Comparison of ENCODE assay signal across 24 cellular contexts in the genomic region with DNA sequence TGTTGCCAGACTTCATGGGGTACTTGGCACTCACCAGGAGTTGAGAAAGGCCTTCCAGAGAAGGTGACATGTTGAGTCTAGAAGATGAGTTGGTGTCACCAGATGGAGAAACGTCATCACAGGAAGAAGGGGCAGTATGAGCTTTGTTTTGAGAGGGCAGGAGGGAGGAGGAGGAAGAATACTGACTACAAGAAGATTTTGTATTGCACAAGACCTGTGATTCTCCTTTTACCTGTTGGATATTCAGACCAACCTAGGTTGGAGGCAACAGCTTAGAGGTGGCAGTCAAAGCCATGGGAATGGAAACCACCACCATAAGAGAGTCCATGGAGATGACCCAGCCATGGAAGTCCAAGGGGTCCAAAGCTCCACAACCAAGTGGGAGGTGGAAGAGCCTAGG.
DNase-seq lines count a peak whose midpoint lies in the region; ATAC-seq and TF ChIP-seq lines count a peak whose summit lies in the region.
"Had no signal": no experiment of that assay in that cellular context is flagged by ENCODE, and none has a peak within 500 bp of the region (broad histone marks: within the 10 kb centered on the region; RNA-seq: fewer than 3 reads in every experiment).

No MANE protein-coding gene starts in this region.

- no peak for TF ChIP-seq RAD21 in IMR-90 (IDR thresholded peaks at IDR 0.05; ENCODE audit: low read length)

- no peak overlapping the region for H2BK120ac ChIP-seq in IMR-90 (ENCODE audit: low read depth, low read length)

- peak; percentile 35 for ATAC-seq in activated CD8-positive, alpha-beta T cell treated with anti-CD3 and anti-CD28 coated beads for 36 hours
- no peak for ATAC-seq in activated CD8-positive, alpha-beta T cell treated with anti-CD3 and anti-CD28 coated beads, Interleukin-2, amount 10 ng/mL, durations not matched to agents 7 days and 5 days
- ATAC-seq in IMR-90 (ENCODE audit: low read depth) = no peak
- ATAC-seq in activated T-cell treated with anti-CD3 and anti-CD28 coated beads, Interleukin-2, amount 50 U/mL, for 4 hours = no peak
- ATAC-seq in HG02840 (IDR thresholded peaks at IDR 0.05; ENCODE audit: low FRiP score, unreplicated experiment) = no peak
- ATAC-seq: CD8-positive, alpha-beta T cell; GM12878; GM23338; HCT116 had no signal

- in situ Hi-C loops in IMR-90 (cut with MboI; ENCODE audit: low sequenced_read_pairs) (no loop called here), brain microvascular endothelial cell (cut with HindIII; ENCODE audit: low pct_ligation_motif_present, low sequenced_read_pairs) (no loop called here)

- no peak overlapping the region for H3K56ac ChIP-seq in IMR-90 (ENCODE audit: extremely low read depth, insufficient read depth, low read length)

- no peak overlapping the region for H2BK20ac ChIP-seq in IMR-90 (ENCODE audit: low read depth, low read length)

- H3K9me1 ChIP-seq in IMR-90 (ENCODE audit: insufficient read depth, low read length) = peaks cover 2% of the 10 kb centered on the region; the same call in 1 of the 2 replicates

- no peak overlapping the region for H2BK15ac ChIP-seq in IMR-90 (ENCODE audit: low read depth, low read length)

- no peak overlapping the region for H3K18ac ChIP-seq in IMR-90 (ENCODE audit: low read depth, low read length)

- H3K14ac ChIP-seq in IMR-90 (replicated peaks; ENCODE audit: low read depth, low read length) = no peak overlapping the region

- H4K5ac ChIP-seq in IMR-90 (ENCODE audit: low read depth, low read length) = no peak overlapping the region

- H3K9ac ChIP-seq in IMR-90 (ENCODE audit: low read depth, low read length) (no peak overlapping the region), parathyroid adenoma (no peak overlapping the region)
- H3K9ac ChIP-seq: BLaER1 had no signal

- H2AK9ac ChIP-seq in IMR-90 (replicated peaks; ENCODE audit: low read depth, low read length, poor library complexity) = no peak overlapping the region

- BruUV-seq in IMR-90 (replicated peaks; lab: Mats Ljungman, UMichigan) = no TSS peak

- no peaks in the 10 kb centered on the region for H3K27me3 Mint-ChIP-seq in activated CD8-positive, alpha-beta T cell treated with anti-CD3 and anti-CD28 coated beads for 36 hours
- H3K27me3 Mint-ChIP-seq in activated CD8-positive, alpha-beta T cell treated with anti-CD3 and anti-CD28 coated beads, Interleukin-2, amount 10 ng/mL, durations not matched to agents 7 days and 5 days (ENCODE audit: low read depth) = peaks cover 2% of the 10 kb centered on the region
- no peaks in the 10 kb centered on the region for H3K27me3 Mint-ChIP-seq in activated T-cell treated with anti-CD3 and anti-CD28 coated beads, Interleukin-2, amount 50 U/mL, for 4 hours (ENCODE audit: low read depth)
- H3K27me3 Mint-ChIP-seq: CD4-positive, CD25-positive, alpha-beta regulatory T cell had no signal

- H3K27me3 ChIP-seq in IMR-90 (ENCODE audit: control insufficient read depth, insufficient read depth, low read length) = no peaks in the 10 kb centered on the region
- H3K27me3 ChIP-seq in brain microvascular endothelial cell (replicated peaks) = no peaks in the 10 kb centered on the region
- no peaks in the 10 kb centered on the region for H3K27me3 ChIP-seq in parathyroid adenoma (ENCODE audit: control insufficient read depth, insufficient read depth, low read length)
- H3K27me3 ChIP-seq: BLaER1 had no signal

- no peak overlapping the region for H4K8ac ChIP-seq in IMR-90 (ENCODE audit: low read depth in 2 of 2, low read length in 2 of 2)

- DNase-seq in activated CD8-positive, alpha-beta T cell treated with anti-CD3 and anti-CD28 coated beads for 36 hours = no peak
- DNase-seq in activated CD8-positive, alpha-beta T cell treated with anti-CD3 and anti-CD28 coated beads, Interleukin-2, amount 10 ng/mL, durations not matched to agents 7 days and 5 days = no peak
- DNase-seq in IMR-90 (no peak), brain microvascular endothelial cell (no peak), inferior parietal cortex (ENCODE audit: extremely low spot score) (no peak)
- DNase-seq in activated T-cell treated with anti-CD3 and anti-CD28 coated beads, Interleukin-2, amount 50 U/mL, for 4 hours = no peak
- DNase-seq: Caco-2; CD4-positive, CD25-positive, alpha-beta regulatory T cell; CD8-positive, alpha-beta T cell; DMS153; DMS79; EL; GDM1; H9; HFFc6 had no signal

- H3K9me3 ChIP-seq in IMR-90 (ENCODE audit: control insufficient read depth, insufficient read depth, low read length) = no peaks in the 10 kb centered on the region
- H3K9me3 ChIP-seq in parathyroid adenoma (ENCODE audit: control insufficient read depth, low read length) = no peaks in the 10 kb centered on the region
- H3K9me3 ChIP-seq: BLaER1, Caco-2 had no signal

- no peak overlapping the region for H2AK5ac ChIP-seq in IMR-90 (ENCODE audit: low read depth, low read length)

- peaks cover 23 to 36% of the 10 kb centered on the region in 2 experiments for H3K79me1 ChIP-seq in IMR-90 (ENCODE audit: low read depth in 1 of 2, low read length in 2 of 2)

- H3K4me1 Mint-ChIP-seq in activated CD8-positive, alpha-beta T cell treated with anti-CD3 and anti-CD28 coated beads for 36 hours (ENCODE audit: low read depth) = peaks cover 20% of the 10 kb centered on the region
- H3K4me1 Mint-ChIP-seq in activated CD8-positive, alpha-beta T cell treated with anti-CD3 and anti-CD28 coated beads, Interleukin-2, amount 10 ng/mL, durations not matched to agents 7 days and 5 days (ENCODE audit: low read depth) = peaks cover 5% of the 10 kb centered on the region
- H3K4me1 Mint-ChIP-seq in activated T-cell treated with anti-CD3 and anti-CD28 coated beads, Interleukin-2, amount 50 U/mL, for 4 hours (ENCODE audit: low read depth) = peaks cover 3% of the 10 kb centered on the region
- H3K4me1 Mint-ChIP-seq: B cell had no signal

- H3K4me1 ChIP-seq in IMR-90 (ENCODE audit: control insufficient read depth, insufficient read depth, low read length) (peaks cover 2% of the 10 kb centered on the region), parathyroid adenoma (peaks cover 30% of the 10 kb centered on the region)
- H3K4me1 ChIP-seq: BLaER1, Caco-2 had no signal

- H3K36me3 ChIP-seq in IMR-90 (ENCODE audit: control insufficient read depth, insufficient read depth, low read length) (no peaks in the 10 kb centered on the region; the same call in 1 of the 2 replicates), brain microvascular endothelial cell (replicated peaks) (no peaks in the 10 kb centered on the region), parathyroid adenoma (ENCODE audit: control insufficient read depth, insufficient read depth, low read length) (no peaks in the 10 kb centered on the region)
- H3K36me3 ChIP-seq: BLaER1 had no signal

- H3K36me3 Mint-ChIP-seq in activated CD8-positive, alpha-beta T cell treated with anti-CD3 and anti-CD28 coated beads for 36 hours (ENCODE audit: low read depth) = no peaks in the 10 kb centered on the region
- H3K36me3 Mint-ChIP-seq in activated CD8-positive, alpha-beta T cell treated with anti-CD3 and anti-CD28 coated beads, Interleukin-2, amount 10 ng/mL, durations not matched to agents 7 days and 5 days (ENCODE audit: low read depth) = no peaks in the 10 kb centered on the region
- no peaks in the 10 kb centered on the region for H3K36me3 Mint-ChIP-seq in activated T-cell treated with anti-CD3 and anti-CD28 coated beads, Interleukin-2, amount 50 U/mL, for 4 hours (ENCODE audit: insufficient read depth)
- H3K36me3 Mint-ChIP-seq: CD4-positive, CD25-positive, alpha-beta regulatory T cell; CD8-positive, alpha-beta T cell had no signal

- H2BK5ac ChIP-seq in IMR-90 (ENCODE audit: low read depth, low read length, poor library complexity, severe bottlenecking) = no peak overlapping the region

- WGBS in IMR-90 (ENCODE audit: extremely low coverage in 2 of 2, insufficient read length in 1 of 2), 2 experiments = no CpG with 5 or more reads among the region's 1 CpG

- H3K4me2 ChIP-seq in IMR-90 (ENCODE audit: low read depth, low read length) (no peak overlapping the region), parathyroid adenoma (ENCODE audit: low read length) (no peak overlapping the region)
- H3K4me2 ChIP-seq: BLaER1 had no signal

- intact Hi-C loops in activated CD8-positive, alpha-beta T cell treated with anti-CD3 and anti-CD28 coated beads for 36 hours (cut with micrococcal nuclease) = no loop called here
- intact Hi-C loops in IMR-90 (cut with micrococcal nuclease) = no loop called here

- no peak for TF ChIP-seq POLR2A in IMR-90 (IDR thresholded peaks at IDR 0.05; ENCODE audit: low read depth, low read length)

- TF ChIP-seq CTCF in activated CD8-positive, alpha-beta T cell treated with anti-CD3 and anti-CD28 coated beads for 36 hours (IDR thresholded peaks at IDR 0.05) = no peak
- no peak for TF ChIP-seq CTCF in IMR-90 (conservative IDR thresholded peaks at IDR 0.05; ENCODE audit: low read depth, low read length)
- no peak for TF ChIP-seq CTCF in brain microvascular endothelial cell (IDR thresholded peaks at IDR 0.05; ENCODE audit: low read depth, low read length, missing control alignments)
- TF ChIP-seq CTCF in parathyroid adenoma (IDR thresholded peaks at IDR 0.05) = no peak

- H3K4me3 ChIP-seq in IMR-90 (ENCODE audit: insufficient read depth, low read depth, low read length) (no peak overlapping the region), brain microvascular endothelial cell (ENCODE audit: low read depth, low read length) (no peak overlapping the region), parathyroid adenoma (ENCODE audit: low read depth, low read length) (no peak overlapping the region)
- H3K4me3 ChIP-seq: BLaER1, GM12878, GM23338 had no signal

- CTCF ChIA-PET in activated CD8-positive, alpha-beta T cell treated with anti-CD3 and anti-CD28 coated beads for 36 hours (lab: Charles Lee) = interaction anchor here (2.9 kb wide), 1 partner anchor 14 kb away, joined by 10 read pairs; no protein-coding TSS in a partner anchor
- CTCF ChIA-PET in activated CD8-positive, alpha-beta T cell treated with anti-CD3 and anti-CD28 coated beads, Interleukin-2, amount 10 ng/mL, durations not matched to agents 7 days and 5 days (lab: Charles Lee) = interaction anchor here (1.5 to 2.0 kb wide), 3 partner anchors 11 to 49 kb away, joined by 3 to 6 read pairs (median 4); no protein-coding TSS in a partner anchor
- CTCF ChIA-PET in IMR-90 (lab: Yijun Ruan, JAX) = interaction anchor here (0.7 to 1.1 kb wide), 3 partner anchors 14 to 230 kb away, joined by 3 read pairs; no protein-coding TSS in a partner anchor

- POLR2A ChIA-PET in activated CD8-positive, alpha-beta T cell treated with anti-CD3 and anti-CD28 coated beads for 36 hours (lab: Charles Lee) = no interaction called here
- POLR2A ChIA-PET in activated CD8-positive, alpha-beta T cell treated with anti-CD3 and anti-CD28 coated beads, Interleukin-2, amount 10 ng/mL, durations not matched to agents 7 days and 5 days (lab: Charles Lee) = interaction anchor here (0.7 to 1.4 kb wide), 3 partner anchors 13 to 313 kb away, joined by 3 read pairs; no protein-coding TSS in a partner anchor
- POLR2A ChIA-PET in IMR-90 (lab: Charles Lee; ENCODE audit: unreplicated experiment) = no interaction called here

- no peak overlapping the region for H3K23ac ChIP-seq in IMR-90 (ENCODE audit: low read depth, low read length)

- peaks cover 54% of the 10 kb centered on the region for H3K79me2 ChIP-seq in parathyroid adenoma

- H4K91ac ChIP-seq in IMR-90 (ENCODE audit: insufficient read depth, low read depth, low read length) = no peak overlapping the region

- H2AFZ ChIP-seq in IMR-90 (replicated peaks; ENCODE audit: low read length, poor library complexity) = no peak overlapping the region
- no peak overlapping the region for H2AFZ ChIP-seq in parathyroid adenoma
- H2AFZ ChIP-seq: GM23338 had no signal

- H3K4me3 Mint-ChIP-seq in activated CD8-positive, alpha-beta T cell treated with anti-CD3 and anti-CD28 coated beads for 36 hours = no peak overlapping the region
- H3K4me3 Mint-ChIP-seq in activated CD8-positive, alpha-beta T cell treated with anti-CD3 and anti-CD28 coated beads, Interleukin-2, amount 10 ng/mL, durations not matched to agents 7 days and 5 days = no peak overlapping the region
- no peak overlapping the region for H3K4me3 Mint-ChIP-seq in activated T-cell treated with anti-CD3 and anti-CD28 coated beads, Interleukin-2, amount 50 U/mL, for 4 hours
- H3K4me3 Mint-ChIP-seq: B cell; CD4-positive, CD25-positive, alpha-beta regulatory T cell; CD8-positive, alpha-beta T cell; GM23338; H9; HFFc6 had no signal

- H3K27ac Mint-ChIP-seq in activated CD8-positive, alpha-beta T cell treated with anti-CD3 and anti-CD28 coated beads for 36 hours = no peak overlapping the region
- no peak overlapping the region for H3K27ac Mint-ChIP-seq in activated CD8-positive, alpha-beta T cell treated with anti-CD3 and anti-CD28 coated beads, Interleukin-2, amount 10 ng/mL, durations not matched to agents 7 days and 5 days
- H3K27ac Mint-ChIP-seq: B cell; CD4-positive, CD25-positive, alpha-beta regulatory T cell; CD8-positive, alpha-beta T cell; GM23338; HFFc6 had no signal

- no peak overlapping the region for H3K4ac ChIP-seq in IMR-90 (ENCODE audit: low read depth, low read length)

- no peaks in the 10 kb centered on the region for H3K9me3 Mint-ChIP-seq in activated CD8-positive, alpha-beta T cell treated with anti-CD3 and anti-CD28 coated beads for 36 hours
- H3K9me3 Mint-ChIP-seq in activated CD8-positive, alpha-beta T cell treated with anti-CD3 and anti-CD28 coated beads, Interleukin-2, amount 10 ng/mL, durations not matched to agents 7 days and 5 days (ENCODE audit: insufficient read depth) = no peaks in the 10 kb centered on the region
- H3K9me3 Mint-ChIP-seq in activated T-cell treated with anti-CD3 and anti-CD28 coated beads, Interleukin-2, amount 50 U/mL, for 4 hours = no peaks in the 10 kb centered on the region
- H3K9me3 Mint-ChIP-seq: CD8-positive, alpha-beta T cell; GM23338; H9; HFFc6 had no signal

- peaks cover 56% of the 10 kb centered on the region for H4K20me1 ChIP-seq in IMR-90 (ENCODE audit: insufficient read depth, low read length)
- H4K20me1 ChIP-seq: BLaER1 had no signal

- H3K27ac ChIP-seq in IMR-90 (ENCODE audit: insufficient read depth, low read length) = no peak overlapping the region
- H3K27ac ChIP-seq in brain microvascular endothelial cell = peak overlapping the region; percentile 54
- peak overlapping the region; percentile 12 for H3K27ac ChIP-seq in parathyroid adenoma
- H3K27ac ChIP-seq: 22Rv1, BLaER1, C4-2B had no signal

- dilution Hi-C loops in IMR-90 (cut with HindIII; ENCODE audit: low sequenced_read_pairs, unreplicated experiment) = no loop called here
